ENCODE assay signal across 21 cellular contexts in genomic region chr6:4892785-4893485, GRCh38.
"Had no signal": no experiment of that assay in that cellular context is flagged by ENCODE, and none has a peak within 500 bp of the region (broad histone marks: within the 10 kb centered on the region; RNA-seq: fewer than 3 reads in every experiment).

No MANE protein-coding gene starts in this region.

- H3K4me1 ChIP-seq: right lobe of liver, vagina had no signal

- H3K27me3 ChIP-seq: ascending aorta, brain microvascular endothelial cell, dorsolateral prefrontal cortex, gastroesophageal sphincter, right lobe of liver, vagina had no signal

- DNase-seq: activated CD4-positive, alpha-beta T cell treated with anti-CD3 and anti-CD28 coated beads, Interleukin-2, amount 10 ng/mL, durations not matched to agents 7 days and 5 days; activated CD8-positive, alpha-beta memory T cell treated with anti-CD3 and anti-CD28 coated beads, Interleukin-2, amount 10 ng/mL, durations not matched to agents 7 days and 5 days; activated CD8-positive, alpha-beta T cell treated with anti-CD3 and anti-CD28 coated beads for 36 hours; brain microvascular endothelial cell; central memory CD4-positive, alpha-beta T cell; dorsolateral prefrontal cortex; effector memory CD8-positive, alpha-beta T cell; hypothalamus; right lobe of liver; small intestine; stimulated activated naive B cell treated with anti-CD40 and anti-IgM and Interleukin-4, amounts not matched to agents 10 μg/mL and 1 μg/mL and 100 μg/mL, for 72 hours had no signal

- H3K27ac Mint-ChIP-seq: activated CD4-positive, alpha-beta T cell treated with anti-CD3 and anti-CD28 coated beads, Interleukin-2, amount 10 ng/mL, durations not matched to agents 7 days and 5 days; activated CD8-positive, alpha-beta memory T cell treated with anti-CD3 and anti-CD28 coated beads, Interleukin-2, amount 10 ng/mL, durations not matched to agents 7 days and 5 days; activated CD8-positive, alpha-beta T cell treated with anti-CD3 and anti-CD28 coated beads for 36 hours; activated T-helper 17 cell treated with anti-CD3 and anti-CD28 coated beads, Interleukin-2, amount 50 U/mL, for 72 hours; memory B cell; nephron; stimulated activated naive B cell treated with anti-CD40 and anti-IgM and Interleukin-4, amounts not matched to agents 10 μg/mL and 1 μg/mL and 100 μg/mL, for 72 hours; T-helper 1 cell treated with Interleukin-12 subunit alpha and Interleukin-12 subunit beta and Interleukin-4 antibody, amounts not matched to agents 30 μg/mL and 1 μg/mL, for 36 hours; type B pancreatic cell had no signal

- H3K27me3 Mint-ChIP-seq: activated CD4-positive, alpha-beta T cell treated with anti-CD3 and anti-CD28 coated beads, Interleukin-2, amount 10 ng/mL, durations not matched to agents 7 days and 5 days; activated CD8-positive, alpha-beta memory T cell treated with anti-CD3 and anti-CD28 coated beads, Interleukin-2, amount 10 ng/mL, durations not matched to agents 7 days and 5 days; activated CD8-positive, alpha-beta T cell treated with anti-CD3 and anti-CD28 coated beads for 36 hours; activated T-helper 17 cell treated with anti-CD3 and anti-CD28 coated beads, Interleukin-2, amount 50 U/mL, for 72 hours; effector memory CD8-positive, alpha-beta T cell; memory B cell; stimulated activated naive B cell treated with anti-CD40 and anti-IgM and Interleukin-4, amounts not matched to agents 10 μg/mL and 1 μg/mL and 100 μg/mL, for 72 hours; type B pancreatic cell had no signal

- H3K4me3 ChIP-seq: ascending aorta, dorsolateral prefrontal cortex, gastroesophageal sphincter, right lobe of liver, thoracic aorta, vagina had no signal

- H3K4me1 Mint-ChIP-seq: activated CD4-positive, alpha-beta T cell treated with anti-CD3 and anti-CD28 coated beads, Interleukin-2, amount 10 ng/mL, durations not matched to agents 7 days and 5 days; activated CD8-positive, alpha-beta memory T cell treated with anti-CD3 and anti-CD28 coated beads, Interleukin-2, amount 10 ng/mL, durations not matched to agents 7 days and 5 days had no signal

- ATAC-seq: activated CD8-positive, alpha-beta memory T cell treated with anti-CD3 and anti-CD28 coated beads, Interleukin-2, amount 10 ng/mL, durations not matched to agents 7 days and 5 days; activated CD8-positive, alpha-beta T cell treated with anti-CD3 and anti-CD28 coated beads for 36 hours; activated naive CD4-positive, alpha-beta T cell treated with anti-CD3 and anti-CD28 coated beads, Interleukin-2, amount 50 U/mL, for 72 hours; activated T-helper 17 cell treated with anti-CD3 and anti-CD28 coated beads, Interleukin-2, amount 50 U/mL, for 72 hours; effector memory CD8-positive, alpha-beta T cell; gastroesophageal sphincter; right lobe of liver; stimulated activated naive B cell treated with anti-CD40 and anti-IgM and Interleukin-4, amounts not matched to agents 10 μg/mL and 1 μg/mL and 100 μg/mL, for 72 hours had no signal

- H3K27ac ChIP-seq: ascending aorta, brain microvascular endothelial cell, dorsolateral prefrontal cortex, gastroesophageal sphincter, right lobe of liver, thoracic aorta, vagina had no signal

- H3K9me3 ChIP-seq: ascending aorta, gastroesophageal sphincter, right lobe of liver, thoracic aorta, vagina had no signal

- H3K9me3 Mint-ChIP-seq: activated CD4-positive, alpha-beta T cell treated with anti-CD3 and anti-CD28 coated beads, Interleukin-2, amount 10 ng/mL, durations not matched to agents 7 days and 5 days; activated CD8-positive, alpha-beta T cell treated with anti-CD3 and anti-CD28 coated beads for 36 hours; activated naive CD4-positive, alpha-beta T cell treated with anti-CD3 and anti-CD28 coated beads, Interleukin-2, amount 50 U/mL, for 72 hours; activated T-helper 17 cell treated with anti-CD3 and anti-CD28 coated beads, Interleukin-2, amount 50 U/mL, for 72 hours; effector memory CD8-positive, alpha-beta T cell; memory B cell; stimulated activated naive B cell treated with anti-CD40 and anti-IgM and Interleukin-4, amounts not matched to agents 10 μg/mL and 1 μg/mL and 100 μg/mL, for 72 hours; T-helper 1 cell treated with Interleukin-12 subunit alpha and Interleukin-12 subunit beta and Interleukin-4 antibody, amounts not matched to agents 30 μg/mL and 1 μg/mL, for 36 hours had no signal

- H3K4me3 Mint-ChIP-seq: activated CD4-positive, alpha-beta T cell treated with anti-CD3 and anti-CD28 coated beads, Interleukin-2, amount 10 ng/mL, durations not matched to agents 7 days and 5 days; activated CD8-positive, alpha-beta memory T cell treated with anti-CD3 and anti-CD28 coated beads, Interleukin-2, amount 10 ng/mL, durations not matched to agents 7 days and 5 days; activated CD8-positive, alpha-beta T cell treated with anti-CD3 and anti-CD28 coated beads for 36 hours; activated T-helper 17 cell treated with anti-CD3 and anti-CD28 coated beads, Interleukin-2, amount 50 U/mL, for 72 hours; effector memory CD8-positive, alpha-beta T cell; memory B cell; nephron; stimulated activated naive B cell treated with anti-CD40 and anti-IgM and Interleukin-4, amounts not matched to agents 10 μg/mL and 1 μg/mL and 100 μg/mL, for 72 hours; T-helper 1 cell treated with Interleukin-12 subunit alpha and Interleukin-12 subunit beta and Interleukin-4 antibody, amounts not matched to agents 30 μg/mL and 1 μg/mL, for 36 hours; type B pancreatic cell had no signal
